In genomic region chr5:72812483-72812882, GRCh38 we compare ENCODE assay signal across 27 cellular contexts. TPM values are rescaled to one million over a fixed set of nuclear protein-coding genes. Genes with fewer than 3 reads are reported as not detected.
DNase-seq lines count a peak whose midpoint lies in the region; ATAC-seq, FAIRE-seq and TF ChIP-seq lines count a peak whose summit lies in the region.
"Had no signal": no experiment of that assay in that cellular context is flagged by ENCODE, and none has a peak within 500 bp of the region (broad histone marks: within the 10 kb centered on the region; RNA-seq: fewer than 3 reads in every experiment).

No MANE protein-coding gene starts in this region.

- no peak for TF ChIP-seq POLR2A in K562 (conservative IDR thresholded peaks at IDR 0.05)

- H4K20me1 ChIP-seq in K562 (replicated peaks; ENCODE audit: control insufficient read depth, insufficient read depth, low read length): no peaks in the 10 kb centered on the region

- H3K27ac ChIP-seq in K562 (ENCODE audit: extremely low read depth, low read depth, low read length): no peak overlapping the region
- no peak overlapping the region for H3K27ac ChIP-seq in CD4-positive, alpha-beta T cell (ENCODE audit: low read depth, low read length)
- H3K27ac ChIP-seq: SK-N-MC had no signal

- FAIRE-seq in K562 (lab: Jason Lieb, UNC): no peak
- FAIRE-seq: GM12878, GM19239, RCC 7860 had no signal

- 46% methylated on average over 1 of the region's 1 CpG for WGBS in K562 (ENCODE audit: insufficient coverage, low coverage, missing lambda C conversion rate)

- no peak overlapping the region for H3K27ac Mint-ChIP-seq in CD4-positive, alpha-beta T cell
- H3K27ac Mint-ChIP-seq: CD8-positive, alpha-beta memory T cell; GM23338 had no signal

- ATAC-seq in K562 (no peak), HG03469 (IDR thresholded peaks at IDR 0.05; ENCODE audit: unreplicated experiment) (no peak)
- no peak for ATAC-seq in CD4-positive, alpha-beta T cell (ENCODE audit: poor library complexity)
- ATAC-seq: GM12878, GM23338, HCT116, Right ventricle myocardium inferior had no signal

- H3K4me1 ChIP-seq in K562 (replicated peaks in 1 of 2; ENCODE audit: control insufficient read depth in 2 of 2, insufficient read depth in 2 of 2, low read length in 2 of 2) (peaks cover 0 to 15% of the 10 kb centered on the region in 2 experiments; a peak in 1 of 5 replicates), HAP-1 (peaks cover 5% of the 10 kb centered on the region)

- TF ChIP-seq CTCF in K562 (IDR thresholded peaks at IDR 0.05 in 2 of 3, conservative IDR thresholded peaks at IDR 0.05 in 1 of 3; ENCODE audit: insufficient read depth in 2 of 3, low read depth in 1 of 3, low read length in 3 of 3): no peak
- TF ChIP-seq CTCF in CD4-positive, alpha-beta T cell (IDR thresholded peaks at IDR 0.05): no peak

- H3K36me3 ChIP-seq in K562 (ENCODE audit: control insufficient read depth, insufficient read depth, low read length) (no peaks in the 10 kb centered on the region), HAP-1 (replicated peaks) (no peaks in the 10 kb centered on the region)
- H3K36me3 ChIP-seq: MG63 had no signal

- DNase-seq in SIG-M5 treated with dmso at 0.1 percent for 504 hours (lab: John Stamatoyannopoulos, UW; ENCODE audit: unreplicated experiment) (peak; percentile 79), SIG-M5 (lab: John Stamatoyannopoulos, UW) (no peak), NOMO-1 treated with DMSO at 0.1 percent for 48 hours (lab: John Stamatoyannopoulos, UW; ENCODE audit: unreplicated experiment) (peak; percentile 42), K562 (ENCODE audit: extremely low read depth in 1 of 4, low spot score in 3 of 4) (no peak), NCI-H82 (lab: John Stamatoyannopoulos, UW) (no peak), HAP-1 (ENCODE audit: low spot score in 2 of 2) (no peak)
- no peak for DNase-seq in CD4-positive, alpha-beta T cell
- DNase-seq: 8988T; CD8-positive, alpha-beta memory T cell; DMS53; EL; MG63; NCI-H1417; NCI-H187; NCI-H2107; NCI-H2227 treated with DMSO at 0.1 percent for 48 hours; NCI-H510A treated with DMSO at 0.1 percent for 48 hours; NCI-H774; T-helper 1 cell had no signal

- H3K36me3 Mint-ChIP-seq in CD4-positive, alpha-beta T cell (ENCODE audit: low read depth): peaks cover 9% of the 10 kb centered on the region

- H3K4me1 Mint-ChIP-seq in CD4-positive, alpha-beta T cell (ENCODE audit: low read depth): peaks cover 12% of the 10 kb centered on the region
- H3K4me1 Mint-ChIP-seq: GM23338 had no signal

- no peak for TF ChIP-seq RAD21 in K562 (CRISPR knock-in tag; conservative IDR thresholded peaks at IDR 0.05 in 1 of 2, IDR thresholded peaks at IDR 0.05 in 1 of 2)

- H3K4me2 ChIP-seq in K562 (ENCODE audit: insufficient read depth, low read length): no peak overlapping the region
- H3K4me2 ChIP-seq: GM23338 had no signal

- H3K79me2 ChIP-seq in K562 (ENCODE audit: control insufficient read depth, insufficient read depth, low read length): peaks cover 5% of the 10 kb centered on the region; the same call in 1 of the 3 replicates

- no TSS peak for BruUV-seq in K562 (replicated peaks; lab: Mats Ljungman, UMichigan)

- peaks cover 47% of the 10 kb centered on the region for H3K27me3 Mint-ChIP-seq in CD4-positive, alpha-beta T cell

- POLR2A ChIA-PET in K562 (lab: Yijun Ruan, JAX): no interaction called here
- POLR2A ChIA-PET in CD4-positive, alpha-beta T cell (lab: Charles Lee): interaction anchor here (1.0 kb wide), 1 partner anchor 686 kb away, joined by 3 read pairs; the partner anchor contains the start of gene BTF3

- H2AFZ ChIP-seq in K562 (ENCODE audit: low read depth, low read length): no peak overlapping the region
- H2AFZ ChIP-seq: GM23338 had no signal

- in situ Hi-C loops in K562 (cut with MboI): no loop called here
- in situ Hi-C loops in HAP-1 (cut with MboI; ENCODE audit: low sequenced_read_pairs): loop anchor here (25.0 kb wide), 1 partner anchor 450 kb away; no protein-coding TSS in a partner anchor

- TF ChIP-seq EP300 in K562 (IDR thresholded peaks at IDR 0.05; ENCODE audit: low read length): no peak

- H3K9me1 ChIP-seq in K562 (ENCODE audit: control insufficient read depth, insufficient read depth, low read length): no peaks in the 10 kb centered on the region

- no peaks in the 10 kb centered on the region for H3K9me3 ChIP-seq in K562 (replicated peaks; ENCODE audit: control insufficient read depth, insufficient read depth, low read depth, low read length)
- H3K9me3 ChIP-seq in CD4-positive, alpha-beta T cell (ENCODE audit: control insufficient read depth, low read length): no peaks in the 10 kb centered on the region
- no peaks in the 10 kb centered on the region for H3K9me3 ChIP-seq in HAP-1
- H3K9me3 ChIP-seq: MG63 had no signal

- peaks cover 2% of the 10 kb centered on the region for H3K9me3 Mint-ChIP-seq in CD4-positive, alpha-beta T cell

- H3K9ac ChIP-seq in K562 (ENCODE audit: insufficient read depth in 1 of 2, low read depth in 2 of 2, low read length in 2 of 2): no peak overlapping the region

- CTCF ChIA-PET in K562 (lab: Yijun Ruan, JAX; ENCODE audit: low intra/inter-chr PET ratio): no interaction called here
- CTCF ChIA-PET in CD4-positive, alpha-beta T cell (lab: Charles Lee): no interaction called here

- H3K4me3 ChIP-seq in K562 (no peak overlapping the region), HAP-1 (no peak overlapping the region)
- H3K4me3 ChIP-seq: GM12878, GM23338, MG63, SK-N-MC had no signal

- H3K4me3 Mint-ChIP-seq in CD4-positive, alpha-beta T cell: no peak overlapping the region
- H3K4me3 Mint-ChIP-seq: CD8-positive, alpha-beta memory T cell; GM23338 had no signal

- intact Hi-C loops in K562 (cut with micrococcal nuclease): loop anchor here (10.0 kb wide), 1 partner anchor 288 kb away; no protein-coding TSS in a partner anchor
- intact Hi-C loops in CD4-positive, alpha-beta T cell (cut with DNase I, micrococcal nuclease): loop anchor here in 1 of 2 experiments (10.0 kb wide), 1 partner anchor 682 kb away; the partner anchor contains the start of gene BTF3

- H3K27me3 ChIP-seq in K562 (ENCODE audit: control insufficient read depth in 2 of 2, insufficient read depth in 2 of 2, low read length in 2 of 2) (no peaks in the 10 kb centered on the region; a peak in 2 of 5 replicates), HAP-1 (ENCODE audit: low read depth) (0 out of 2 replicates have a peak, but pooled peaks cover 3% of the 10 kb centered on the region)
- H3K27me3 ChIP-seq in CD4-positive, alpha-beta T cell (ENCODE audit: control insufficient read depth, insufficient read depth, low read length): peaks cover 6% of the 10 kb centered on the region
- H3K27me3 ChIP-seq: MG63 had no signal

TF ChIP-seq in K562, 482 proteins besides CTCF, POLR2A, EP300 and RAD21:
- TF ChIP-seq NFE2 (IDR thresholded peaks at IDR 0.05; ENCODE audit: low read depth) (no peak), PCBP1 (IDR thresholded peaks at IDR 0.05; ENCODE audit: low read depth, low read length, poor library complexity, severe bottlenecking) (no peak), SPI1 (IDR thresholded peaks at IDR 0.05; ENCODE audit: borderline replicate concordance, low read depth, low read length) (0 out of 2 replicates have a peak, but pooled peaks have one; percentile 7)
- TF ChIP-seq, protein P1, sequence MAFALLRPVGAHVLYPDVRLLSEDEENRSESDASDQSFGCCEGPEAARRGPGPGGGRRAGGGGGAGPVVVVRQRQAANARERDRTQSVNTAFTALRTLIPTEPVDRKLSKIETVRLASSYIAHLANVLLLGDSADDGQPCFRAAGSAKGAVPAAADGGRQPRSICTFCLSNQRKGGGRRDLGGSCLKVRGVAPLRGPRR (CRISPR knock-in tag; IDR thresholded peaks at IDR 0.05): no peak

RNA-seq across cellular contexts. Expression of gene TNPO1, which starts 4.0 kb away (rescaled TPM):
- total RNA-seq in K562 (2011; cell fraction: chromatin; rRNA removed; ENCODE audit: low replicate concordance): 54.6 and 209 TPM in 2 replicates
- total RNA-seq in K562 (2011; cell fraction: nucleolus; rRNA removed): 33.4 and 34.5 TPM in 2 replicates
- 47.5 and 61.9 TPM in 2 replicates for total RNA-seq in K562 (2011; cell fraction: nucleoplasm; rRNA removed)
- total RNA-seq in K562 (2014; rRNA removed) (114 and 120 TPM in 2 replicates), K562 (2014; rRNA removed; fragmentation: Illumina TruSeq; extraction: Trizol) (160 and 174 TPM in 2 replicates), K562 (2015; rRNA removed; fragmentation: Illumina TruSeq; extraction: Trizol) (166 and 176 TPM in 2 replicates), K562 (2021) (124 and 127 TPM in 2 replicates)
- polyA plus RNA-seq in K562 (2011; rRNA removed) (61.4 and 79.1 TPM in 2 replicates), K562 (2014; fragmentation: Illumina TruSeq; extraction: Trizol) (97.5 and 97.9 TPM in 2 replicates), K562 (2014; fragmentation: Nextera tagmentation; extraction: Ambion mirVana) (10 to 100 TPM; 20.8 to 50.0 TPM), K562 (2014; rRNA removed) (52.0 and 57.9 TPM in 2 replicates)
- 34.5 and 43.6 TPM in 2 replicates for polyA plus RNA-seq in K562 (2011; cell fraction: cytosol; rRNA removed)
- 29.5 and 30.0 TPM in 2 replicates for polyA plus RNA-seq in K562 (2011; cell fraction: nucleus; rRNA removed)
- 36.9 and 59.5 TPM in 2 replicates for polyA plus RNA-seq in K562 (2012)
- 636 and 709 TPM in 2 replicates for polyA minus RNA-seq in K562 (2011; rRNA and poly(A)+ RNA removed)
- 124 and 164 TPM in 2 replicates for polyA minus RNA-seq in K562 (2011; cell fraction: cytosol; rRNA and poly(A)+ RNA removed)
- polyA minus RNA-seq in K562 (2011; cell fraction: nucleus; rRNA and poly(A)+ RNA removed): 44.4 and 104 TPM in 2 replicates
- 10 to 100 TPM; 69.6 to 74.7 TPM for total RNA-seq in CD4-positive, alpha-beta T cell

Comparison
In these comparisons a context has a peak if more than half of its experiments do, and no peak if none do; other contexts are left out.
1. DNase-seq: peak in SIG-M5 treated with dmso at 0.1 percent for 504 hours (single experiment) and NOMO-1 treated with DMSO at 0.1 percent for 48 hours (single experiment); none in SIG-M5 (single experiment), K562 (0 of 4), CD4-positive, alpha-beta T cell (0 of 10), NCI-H82 (single experiment) and HAP-1 (0 of 2).